In genomic region chr3:54274607-54275006, GRCh38 we compare ENCODE assay signal across 26 cellular contexts.
DNase-seq lines count a peak whose midpoint lies in the region; ATAC-seq and TF ChIP-seq lines count a peak whose summit lies in the region.
"Had no signal": no experiment of that assay in that cellular context is flagged by ENCODE, and none has a peak within 500 bp of the region (broad histone marks: within the 10 kb centered on the region; RNA-seq: fewer than 3 reads in every experiment).

No MANE protein-coding gene starts in this region.

- H3K79me2 ChIP-seq in GM23338 (replicated peaks; ENCODE audit: insufficient read depth), result no peaks in the 10 kb centered on the region

- no peak overlapping the region for H3K27ac ChIP-seq in GM23338 (ENCODE audit: low read depth)
- H3K27ac ChIP-seq in substantia nigra (ENCODE audit: low read depth, low read length, poor library complexity, severe bottlenecking), result no peak overlapping the region
- H3K27ac ChIP-seq: RWPE1, SK-N-MC had no signal

- H3K9me3 Mint-ChIP-seq in GM23338, result peaks cover 9% of the 10 kb centered on the region; the same call in 2 of the 3 replicates

- H3K4me1 Mint-ChIP-seq in GM23338, result peaks cover 13% of the 10 kb centered on the region
- H3K4me1 Mint-ChIP-seq: CD14-positive monocyte; CD8-positive, alpha-beta memory T cell had no signal

- no peak overlapping the region for H3K27ac Mint-ChIP-seq in GM23338
- H3K27ac Mint-ChIP-seq: CD14-positive monocyte; CD8-positive, alpha-beta memory T cell had no signal

- no peaks in the 10 kb centered on the region for H3K36me3 Mint-ChIP-seq in GM23338 (ENCODE audit: low read depth)
- H3K36me3 Mint-ChIP-seq: CD14-positive monocyte; CD8-positive, alpha-beta memory T cell had no signal

- DNase-seq in GM23338 (ENCODE audit: low spot score) (no peak), NCI-H146 (lab: John Stamatoyannopoulos, UW) (peak; percentile 17), SK-N-DZ (ENCODE audit: low spot score) (peak; percentile 20), left kidney (ENCODE audit: low read depth, low spot score) (peak; percentile 42), ACHN (no peak), substantia nigra (lab: John Stamatoyannopoulos, UW) (no peak)
- DNase-seq: BE2C; Calu3; CD8-positive, alpha-beta memory T cell; H7; Karpas-422; NCI-H1092; NCI-H1417 treated with DMSO at 0.1 percent for 48 hours; NCI-H187 treated with DMSO at 0.1 percent for 48 hours; NCI-H2107; NCI-H2227 treated with DMSO at 0.1 percent for 48 hours; NCI-H524 treated with DMSO at 0.1 percent for 48 hours; NCI-H82; SHP77 treated with DMSO at 0.1 percent for 48 hours had no signal

- H3K4me3 Mint-ChIP-seq in GM23338, result no peak overlapping the region
- H3K4me3 Mint-ChIP-seq: CD14-positive monocyte; CD8-positive, alpha-beta memory T cell had no signal

- peaks cover 6% of the 10 kb centered on the region; the same call in 1 of the 2 replicates for H3K4me1 ChIP-seq in GM23338 (ENCODE audit: insufficient read depth)

- no peaks in the 10 kb centered on the region for H3K36me3 ChIP-seq in GM23338 (ENCODE audit: insufficient read depth)
- H3K36me3 ChIP-seq: BE2C had no signal

- no peak overlapping the region; the same call in 1 of the 2 replicates for H2AFZ ChIP-seq in GM23338

- no peak for TF ChIP-seq CTCF in GM23338 (conservative IDR thresholded peaks at IDR 0.05; ENCODE audit: low read depth in 2 of 2)

- in situ Hi-C loops in ACHN (cut with HindIII; ENCODE audit: low pct_ligation_motif_present, low pct_unique_long_range_greater_than_20kb, low sequenced_read_pairs), result no loop called here

- no peak overlapping the region for H3K4me2 ChIP-seq in GM23338

- H3K27me3 ChIP-seq in GM23338 (ENCODE audit: insufficient read depth), result no peaks in the 10 kb centered on the region
- H3K27me3 ChIP-seq: BE2C had no signal

- H3K4me3 ChIP-seq in GM23338, result no peak overlapping the region
- H3K4me3 ChIP-seq: SK-N-MC had no signal

- no peaks in the 10 kb centered on the region; the same call in 1 of the 2 replicates for H4K20me1 ChIP-seq in GM23338 (replicated peaks; ENCODE audit: insufficient read depth)

- no peaks in the 10 kb centered on the region for H3F3A ChIP-seq in GM23338 (replicated peaks; ENCODE audit: low read depth)

- H3K9me2 ChIP-seq in GM23338 (ENCODE audit: insufficient read depth), result peaks cover 5% of the 10 kb centered on the region; the same call in 1 of the 2 replicates

- peak; percentile 57; the same call in 2 of the 3 replicates for ATAC-seq in GM23338
- ATAC-seq in HG02678 (IDR thresholded peaks at IDR 0.05; ENCODE audit: unreplicated experiment), result no peak
- ATAC-seq in GM21825 (IDR thresholded peaks at IDR 0.05; ENCODE audit: unreplicated experiment), result no peak
- ATAC-seq: HepG2, Panc1 had no signal

- peaks cover 2% of the 10 kb centered on the region for H3K27me3 Mint-ChIP-seq in GM23338 (ENCODE audit: insufficient read depth, low read depth, poor library complexity)

TF ChIP-seq in GM23338, 12 proteins besides CTCF, POLR2A, EP300 and RAD21 (continues in another document):
- no peak for TF ChIP-seq ZNF114 (CRISPR knock-in tag; IDR thresholded peaks at IDR 0.05)
- TF ChIP-seq ZNF462 (CRISPR knock-in tag; IDR thresholded peaks at IDR 0.05), result no peak
- no peak for TF ChIP-seq REST (IDR thresholded peaks at IDR 0.05; ENCODE audit: unreplicated experiment)
- no peak for TF ChIP-seq ZNF331 (CRISPR knock-in tag; IDR thresholded peaks at IDR 0.05; ENCODE audit: low read depth)
- TF ChIP-seq EZH2phosphoT487 (IDR thresholded peaks at IDR 0.05; ENCODE audit: unreplicated experiment), result no peak
- no peak for TF ChIP-seq CREB1 (CRISPR knock-in tag; IDR thresholded peaks at IDR 0.05; ENCODE audit: low read depth)
- TF ChIP-seq NANOG (IDR thresholded peaks at IDR 0.05; ENCODE audit: borderline replicate concordance), result no peak
- no peak for TF ChIP-seq EZH2 (IDR thresholded peaks at IDR 0.05; ENCODE audit: low read depth, unreplicated experiment)
- TF ChIP-seq JUNB (IDR thresholded peaks at IDR 0.05; ENCODE audit: unreplicated experiment), result no peak
- TF ChIP-seq POLR2AphosphoS5 (IDR thresholded peaks at IDR 0.05; ENCODE audit: low read depth), result no peak

Comparison
In these comparisons a context has a peak if more than half of its experiments do, and no peak if none do; other contexts are left out.
1. DNase-seq: peak in NCI-H146 (single experiment), SK-N-DZ (single experiment) and left kidney (single experiment); none in GM23338 (single experiment), ACHN (single experiment) and substantia nigra (0 of 49).